In the genomic region with DNA sequence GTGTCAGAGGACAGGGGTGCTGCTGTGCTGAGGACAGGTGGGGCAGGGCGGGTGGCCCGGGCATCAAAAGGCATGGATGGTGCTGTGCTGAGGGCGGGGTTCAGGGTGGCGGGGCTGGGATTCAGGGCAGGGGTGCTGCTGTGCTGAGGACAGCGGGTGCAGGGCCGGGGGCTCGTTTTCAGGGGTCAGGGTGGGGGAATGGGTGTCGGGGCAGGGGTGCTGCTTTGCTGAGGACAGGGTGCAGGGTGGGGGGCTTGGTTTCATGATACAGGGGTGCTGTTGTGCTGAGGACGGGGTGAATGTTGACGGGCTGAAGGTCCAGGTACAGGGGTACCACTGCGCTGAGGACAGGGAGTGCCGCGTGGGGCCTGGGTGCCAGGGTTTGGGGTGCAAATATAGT, we compare ENCODE assay signal across 14 cellular contexts. TPM values are rescaled to one million over a fixed set of nuclear protein-coding genes. Genes with fewer than 3 reads are reported as not detected.
DNase-seq lines count a peak whose midpoint lies in the region; ATAC-seq and TF ChIP-seq lines count a peak whose summit lies in the region.
"Not testable (repeated sequence)": the region's sequence is repeated elsewhere in the genome, so short reads cannot be mapped to it uniquely, and the experiment has no call there.
"Had no signal": no experiment of that assay in that cellular context is flagged by ENCODE, and none has a peak within 500 bp of the region (broad histone marks: within the 10 kb centered on the region; RNA-seq: fewer than 3 reads in every experiment).

No MANE protein-coding gene starts in this region.

- DNase-seq in CD8-positive, alpha-beta T cell; PC-3; activated CD4-positive, alpha-beta T cell treated with anti-CD3 and anti-CD28 coated beads, Interleukin-2, amount 10 ng/mL, durations not matched to agents 24 days and 14 days; activated T-cell treated with anti-CD3 and anti-CD28 coated beads, Interleukin-2, amount 50 U/mL, for 24 hours; activated naive CD4-positive, alpha-beta T cell treated with anti-CD3 and anti-CD28 coated beads, Interleukin-2, amount 10 ng/mL, durations not matched to agents 7 days and 5 days; effector memory CD8-positive, alpha-beta T cell; naive B cell; stimulated activated naive B cell treated with anti-CD40 and anti-IgM and Interleukin-4, amounts not matched to agents 10 μg/mL and 1 μg/mL and 100 μg/mL, for 72 hours: not testable (repeated sequence)

- H3K9me3 Mint-ChIP-seq in CD8-positive, alpha-beta T cell; activated CD4-positive, alpha-beta T cell treated with anti-CD3 and anti-CD28 coated beads, Interleukin-2, amount 10 ng/mL, durations not matched to agents 24 days and 14 days; activated T-cell treated with anti-CD3 and anti-CD28 coated beads, Interleukin-2, amount 50 U/mL, for 24 hours; activated naive CD4-positive, alpha-beta T cell treated with anti-CD3 and anti-CD28 coated beads, Interleukin-2, amount 10 ng/mL, durations not matched to agents 7 days and 5 days; effector memory CD8-positive, alpha-beta T cell; naive B cell; stimulated activated naive B cell treated with anti-CD40 and anti-IgM and Interleukin-4, amounts not matched to agents 10 μg/mL and 1 μg/mL and 100 μg/mL, for 72 hours: not testable (repeated sequence)

- not testable (repeated sequence) for H3K27me3 ChIP-seq in CD8-positive, alpha-beta T cell (ENCODE audit: insufficient read depth, low read length); PC-3 (ENCODE audit: low read length)

- CTCF ChIA-PET in CD8-positive, alpha-beta T cell (lab: Charles Lee); PC-3 (lab: Charles Lee); activated naive CD4-positive, alpha-beta T cell treated with anti-CD3 and anti-CD28 coated beads, Interleukin-2, amount 10 ng/mL, durations not matched to agents 7 days and 5 days (lab: Charles Lee): not testable (repeated sequence)

- H3K27me3 Mint-ChIP-seq in CD8-positive, alpha-beta T cell (ENCODE audit: low read depth); activated CD4-positive, alpha-beta T cell treated with anti-CD3 and anti-CD28 coated beads, Interleukin-2, amount 10 ng/mL, durations not matched to agents 24 days and 14 days; activated T-cell treated with anti-CD3 and anti-CD28 coated beads, Interleukin-2, amount 50 U/mL, for 24 hours; activated naive CD4-positive, alpha-beta T cell treated with anti-CD3 and anti-CD28 coated beads, Interleukin-2, amount 10 ng/mL, durations not matched to agents 7 days and 5 days; effector memory CD8-positive, alpha-beta T cell; naive B cell; stimulated activated naive B cell treated with anti-CD40 and anti-IgM and Interleukin-4, amounts not matched to agents 10 μg/mL and 1 μg/mL and 100 μg/mL, for 72 hours: not testable (repeated sequence)

- not testable (repeated sequence) for H3K9me2 ChIP-seq in PC-3 (replicated peaks; ENCODE audit: low read length)

- H3K9me3 ChIP-seq in CD8-positive, alpha-beta T cell (ENCODE audit: low read length); PC-3 (ENCODE audit: low read length): not testable (repeated sequence)

- H3K27ac ChIP-seq in CD8-positive, alpha-beta T cell (ENCODE audit: low read depth, low read length); PC-3 (ENCODE audit: low read length): not testable (repeated sequence)

- BruUV-seq in PC-3 (replicated peaks; lab: Mats Ljungman, UMichigan): not testable (repeated sequence)

- not testable (repeated sequence) for H3K27ac Mint-ChIP-seq in CD8-positive, alpha-beta T cell; activated CD4-positive, alpha-beta T cell treated with anti-CD3 and anti-CD28 coated beads, Interleukin-2, amount 10 ng/mL, durations not matched to agents 24 days and 14 days; activated T-cell treated with anti-CD3 and anti-CD28 coated beads, Interleukin-2, amount 50 U/mL, for 24 hours; effector memory CD8-positive, alpha-beta T cell
- H3K27ac Mint-ChIP-seq in activated naive CD4-positive, alpha-beta T cell treated with anti-CD3 and anti-CD28 coated beads, Interleukin-2, amount 10 ng/mL, durations not matched to agents 7 days and 5 days: peak overlapping the region; percentile 62
- H3K27ac Mint-ChIP-seq in naive B cell: peak overlapping the region in 5 of 6 donors; percentile 59 to 95 (median 86)
- peak overlapping the region; percentile 70 for H3K27ac Mint-ChIP-seq in stimulated activated naive B cell treated with anti-CD40 and anti-IgM and Interleukin-4, amounts not matched to agents 10 μg/mL and 1 μg/mL and 100 μg/mL, for 72 hours

- H3K36me3 Mint-ChIP-seq in CD8-positive, alpha-beta T cell; activated CD4-positive, alpha-beta T cell treated with anti-CD3 and anti-CD28 coated beads, Interleukin-2, amount 10 ng/mL, durations not matched to agents 24 days and 14 days (ENCODE audit: low read depth); activated T-cell treated with anti-CD3 and anti-CD28 coated beads, Interleukin-2, amount 50 U/mL, for 24 hours (ENCODE audit: low read depth); activated naive CD4-positive, alpha-beta T cell treated with anti-CD3 and anti-CD28 coated beads, Interleukin-2, amount 10 ng/mL, durations not matched to agents 7 days and 5 days; effector memory CD8-positive, alpha-beta T cell (ENCODE audit: insufficient read depth); naive B cell; stimulated activated naive B cell treated with anti-CD40 and anti-IgM and Interleukin-4, amounts not matched to agents 10 μg/mL and 1 μg/mL and 100 μg/mL, for 72 hours: not testable (repeated sequence)

- not testable (repeated sequence) for H3K79me2 ChIP-seq in PC-3 (ENCODE audit: low read length)

- intact Hi-C loops in CD8-positive, alpha-beta T cell (cut with DNase I, micrococcal nuclease); PC-3 (cut with micrococcal nuclease); activated CD4-positive, alpha-beta T cell treated with anti-CD3 and anti-CD28 coated beads, Interleukin-2, amount 10 ng/mL, durations not matched to agents 24 days and 14 days (cut with micrococcal nuclease): not testable (repeated sequence)

- H3K4me3 Mint-ChIP-seq in CD8-positive, alpha-beta T cell: peak overlapping the region; percentile 65
- peak overlapping the region; percentile 67 for H3K4me3 Mint-ChIP-seq in activated CD4-positive, alpha-beta T cell treated with anti-CD3 and anti-CD28 coated beads, Interleukin-2, amount 10 ng/mL, durations not matched to agents 24 days and 14 days
- peak overlapping the region; percentile 76 for H3K4me3 Mint-ChIP-seq in activated T-cell treated with anti-CD3 and anti-CD28 coated beads, Interleukin-2, amount 50 U/mL, for 24 hours
- H3K4me3 Mint-ChIP-seq in activated naive CD4-positive, alpha-beta T cell treated with anti-CD3 and anti-CD28 coated beads, Interleukin-2, amount 10 ng/mL, durations not matched to agents 7 days and 5 days: peak overlapping the region; percentile 53
- H3K4me3 Mint-ChIP-seq in effector memory CD8-positive, alpha-beta T cell: peak overlapping the region; percentile 62 to 74
- H3K4me3 Mint-ChIP-seq in naive B cell: peak overlapping the region; percentile 60 to 93 (median 80)
- peak overlapping the region; percentile 60 to 72 for H3K4me3 Mint-ChIP-seq in stimulated activated naive B cell treated with anti-CD40 and anti-IgM and Interleukin-4, amounts not matched to agents 10 μg/mL and 1 μg/mL and 100 μg/mL, for 72 hours

- peaks cover 15% of the 10 kb centered on the region for H3K4me1 Mint-ChIP-seq in CD8-positive, alpha-beta T cell (ENCODE audit: low read depth)
- H3K4me1 Mint-ChIP-seq in activated CD4-positive, alpha-beta T cell treated with anti-CD3 and anti-CD28 coated beads, Interleukin-2, amount 10 ng/mL, durations not matched to agents 24 days and 14 days; activated T-cell treated with anti-CD3 and anti-CD28 coated beads, Interleukin-2, amount 50 U/mL, for 24 hours (ENCODE audit: low read depth); effector memory CD8-positive, alpha-beta T cell (ENCODE audit: low read depth in 2 of 2): not testable (repeated sequence)
- peaks cover 22% of the 10 kb centered on the region for H3K4me1 Mint-ChIP-seq in activated naive CD4-positive, alpha-beta T cell treated with anti-CD3 and anti-CD28 coated beads, Interleukin-2, amount 10 ng/mL, durations not matched to agents 7 days and 5 days
- H3K4me1 Mint-ChIP-seq in naive B cell: peaks cover 8 to 31% (median 20%) of the 10 kb centered on the region in 3 donors
- peaks cover 10 to 28% of the 10 kb centered on the region in 2 donors for H3K4me1 Mint-ChIP-seq in stimulated activated naive B cell treated with anti-CD40 and anti-IgM and Interleukin-4, amounts not matched to agents 10 μg/mL and 1 μg/mL and 100 μg/mL, for 72 hours

- not testable (repeated sequence) for H3K9ac ChIP-seq in PC-3 (ENCODE audit: low read length)

- not testable (repeated sequence) for TF ChIP-seq CTCF in CD8-positive, alpha-beta T cell (IDR thresholded peaks at IDR 0.05); PC-3 (conservative IDR thresholded peaks at IDR 0.05; ENCODE audit: low read depth, low read length)

- not testable (repeated sequence) for H3K4me1 ChIP-seq in CD8-positive, alpha-beta T cell (ENCODE audit: insufficient read depth, low read length); PC-3 (ENCODE audit: insufficient read depth, low read length)

- H3K4me3 ChIP-seq in CD8-positive, alpha-beta T cell (ENCODE audit: low read depth, low read length); PC-3 (ENCODE audit: low read length): not testable (repeated sequence)

- not testable (repeated sequence) for H4K20me1 ChIP-seq in PC-3 (ENCODE audit: low read length)

- H3K4me2 ChIP-seq in PC-3 (ENCODE audit: low read length): peak overlapping the region; percentile 96; the same call in 1 of the 2 replicates

- H2AFZ ChIP-seq in PC-3 (ENCODE audit: low read length): not testable (repeated sequence)

- not testable (repeated sequence) for H3K36me3 ChIP-seq in CD8-positive, alpha-beta T cell (ENCODE audit: insufficient read depth, low read length); PC-3 (ENCODE audit: low read depth, low read length)

- POLR2A ChIA-PET in CD8-positive, alpha-beta T cell (lab: Charles Lee); PC-3 (lab: Charles Lee; ENCODE audit: unreplicated experiment): not testable (repeated sequence)

- not testable (repeated sequence) for ATAC-seq in CD8-positive, alpha-beta T cell; PC-3; effector memory CD8-positive, alpha-beta T cell (replicated peaks); naive B cell (ENCODE audit: low read depth in 2 of 2); stimulated activated naive B cell treated with anti-CD40 and anti-IgM and Interleukin-4, amounts not matched to agents 10 μg/mL and 1 μg/mL and 100 μg/mL, for 72 hours (replicated peaks)

- H3F3A ChIP-seq in PC-3 (ENCODE audit: low read length, unreplicated experiment): not testable (repeated sequence)

RNA-seq across cellular contexts. Expression of a gene that starts 50.9 kb away (rescaled TPM):
- total RNA-seq in CD8-positive, alpha-beta T cell: not detected
- not detected in 2 replicates for total RNA-seq in PC-3 (2014; rRNA removed)
- total RNA-seq in activated CD4-positive, alpha-beta T cell treated with anti-CD3 and anti-CD28 coated beads, Interleukin-2, amount 10 ng/mL, durations not matched to agents 24 days and 14 days: not detected in 2 replicates
- not detected for polyA plus RNA-seq in naive B cell (ENCODE audit: low read depth in 6 of 6)
- total RNA-seq: Caco-2, GM12878, H7, IMR-90, M059J had no signal
- polyA plus RNA-seq: CD14-positive monocyte, GM12878, IMR-90 had no signal
